In genomic region chr4:128371004-128371777, GRCh38 we compare ENCODE assay signal across 11 cellular contexts.
DNase-seq lines count a peak whose midpoint lies in the region; ATAC-seq and TF ChIP-seq lines count a peak whose summit lies in the region.
"Had no signal": no experiment of that assay in that cellular context is flagged by ENCODE, and none has a peak within 500 bp of the region (broad histone marks: within the 10 kb centered on the region; RNA-seq: fewer than 3 reads in every experiment).

No MANE protein-coding gene starts in this region.

- peak; percentile 93 to 95 for ATAC-seq in gastrocnemius medialis

- in situ Hi-C loops in gastrocnemius medialis (cut with MboI; ENCODE audit: low sequenced_read_pairs in 4 of 4), result no loop called here

- H3K4me1 ChIP-seq in left ventricle myocardium inferior, result peaks cover 14% of the 10 kb centered on the region
- peaks cover 26% of the 10 kb centered on the region in 2 donors for H3K4me1 ChIP-seq in gastrocnemius medialis
- no peaks in the 10 kb centered on the region for H3K4me1 ChIP-seq in colonic mucosa
- H3K4me1 ChIP-seq: spleen had no signal

- H3K36me3 ChIP-seq in left ventricle myocardium inferior (no peaks in the 10 kb centered on the region), gastrocnemius medialis (no peaks in the 10 kb centered on the region), colonic mucosa (no peaks in the 10 kb centered on the region)
- H3K36me3 ChIP-seq: spleen had no signal

- no peaks in the 10 kb centered on the region for H3K27me3 ChIP-seq in left ventricle myocardium inferior (ENCODE audit: low read depth)
- no peaks in the 10 kb centered on the region for H3K27me3 ChIP-seq in gastrocnemius medialis
- no peaks in the 10 kb centered on the region for H3K27me3 ChIP-seq in colonic mucosa
- H3K27me3 ChIP-seq: spleen had no signal

- intact Hi-C loops in left ventricle myocardium inferior (cut with micrococcal nuclease) (no loop called here), gastrocnemius medialis (cut with DNase I; ENCODE audit: low total_unique reads) (loop anchor here (2.0 to 5.0 kb wide), 2 partner anchors 16 to 84 kb away; partner anchors contain the start of gene PGRMC2), colonic mucosa (cut with DNase I) (no loop called here), head of caudate nucleus (cut with DNase I) (no loop called here)

- H3K9me3 ChIP-seq in left ventricle myocardium inferior (replicated peaks) (peaks cover 1% of the 10 kb centered on the region), gastrocnemius medialis (no peaks in the 10 kb centered on the region), colonic mucosa (no peaks in the 10 kb centered on the region)

- peak; percentile 62 for DNase-seq in GM03348 (ENCODE audit: low spot score)
- peak; percentile 79 for DNase-seq in astrocyte of the hippocampus (ENCODE audit: low read depth, low spot score)
- no peak for DNase-seq in left ventricle myocardium inferior
- DNase-seq in gastrocnemius medialis, result peak in 1 of 2 donors; percentile 61
- DNase-seq in AG08396 (ENCODE audit: low spot score), result no peak
- no peak for DNase-seq in colonic mucosa
- DNase-seq in dermis blood vessel endothelial cell, result no peak
- no peak for DNase-seq in head of caudate nucleus
- DNase-seq: activated effector memory CD4-positive, alpha-beta T cell treated with anti-CD3 and anti-CD28 coated beads, Interleukin-2, amount 50 U/mL, for 16 hours; NCI-H2171; spleen had no signal

- H3K27ac ChIP-seq in left ventricle myocardium inferior (replicated peaks) (peak overlapping the region; percentile 51), gastrocnemius medialis (peak overlapping the region; percentile 83 to 87 (median 86)), colonic mucosa (no peak overlapping the region)
- H3K27ac ChIP-seq: spleen had no signal

- TF ChIP-seq CTCF in left ventricle myocardium inferior (IDR thresholded peaks at IDR 0.05; ENCODE audit: borderline replicate concordance) (no peak), gastrocnemius medialis (IDR thresholded peaks at IDR 0.05 in 4 of 5, conservative IDR thresholded peaks at IDR 0.05 in 1 of 5) (no peak), colonic mucosa (IDR thresholded peaks at IDR 0.05) (no peak)

- H3K9ac ChIP-seq in colonic mucosa (ENCODE audit: low read depth in 2 of 2, low read length in 2 of 2), result no peak overlapping the region

- H3K4me3 ChIP-seq in left ventricle myocardium inferior (no peak overlapping the region), gastrocnemius medialis (no peak overlapping the region), colonic mucosa (no peak overlapping the region)
- H3K4me3 ChIP-seq: spleen had no signal

- TF ChIP-seq POLR2A in gastrocnemius medialis (IDR thresholded peaks at IDR 0.05), result no peak

Comparison
In these comparisons a context has a peak if more than half of its experiments do, and no peak if none do; other contexts are left out.
1. DNase-seq: peak in GM03348 (single experiment) and astrocyte of the hippocampus (single experiment); none in left ventricle myocardium inferior (single experiment), AG08396 (single experiment), colonic mucosa (single experiment), dermis blood vessel endothelial cell (single experiment) and head of caudate nucleus (0 of 42).